Comparison of ENCODE assay signal across 1 cellular context in genomic region chr6:86706449-86706848, GRCh38.
TF ChIP-seq lines count a peak whose summit lies in the region.

No MANE protein-coding gene starts in this region.

TF ChIP-seq in WTC11, 78 proteins besides CTCF, POLR2A, EP300 and RAD21 (continued from another document):
- no peak for TF ChIP-seq AR (CRISPR knock-in tag; IDR thresholded peaks at IDR 0.05)
TF ChIP-seq in WTC11: peak in this region for 0.
